8 cellular contexts compared by ENCODE assay signal in the genomic region with DNA sequence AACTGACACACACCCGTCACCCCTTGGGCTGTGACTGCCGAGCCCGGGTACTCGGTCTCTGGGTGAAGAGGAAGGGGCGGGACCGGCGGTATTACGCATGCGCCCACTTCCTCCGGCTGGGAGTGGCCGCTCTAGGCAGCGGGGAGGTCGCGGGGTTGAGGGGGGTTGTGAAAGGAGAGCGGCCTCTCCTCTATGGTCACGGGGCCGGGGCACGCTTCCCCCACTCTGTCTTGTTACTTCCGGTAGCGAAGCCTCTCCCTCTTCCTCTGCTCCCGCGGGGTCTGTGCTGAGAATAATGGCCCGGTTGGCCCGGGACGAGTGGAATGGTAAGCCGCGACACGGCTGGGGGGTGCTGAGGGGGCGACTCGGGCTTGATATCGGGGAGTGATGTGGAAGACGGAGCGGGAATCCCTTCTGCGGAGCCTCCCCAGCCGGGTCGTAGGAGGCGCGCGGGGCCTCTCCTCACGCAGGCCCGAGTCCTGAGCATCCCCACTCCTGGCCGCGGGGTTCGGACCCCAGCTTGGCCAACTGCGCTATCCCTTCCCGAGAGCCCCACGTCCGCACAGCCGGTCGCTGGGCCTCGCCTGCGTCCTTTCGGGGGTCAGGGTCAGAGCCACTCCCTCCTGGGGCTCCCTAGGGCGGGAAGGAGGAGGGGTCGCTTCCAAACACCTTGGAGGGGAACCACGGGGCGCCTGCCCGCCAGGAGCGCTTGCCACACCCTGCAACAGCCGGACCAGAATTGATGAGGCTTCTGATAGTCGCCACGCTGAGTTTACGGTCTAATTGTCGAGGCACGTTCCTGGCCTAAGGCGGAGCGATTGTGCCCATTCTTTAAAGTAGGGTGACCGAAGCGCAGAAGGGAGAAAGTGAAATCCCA. TPM values are rescaled to one million over a fixed set of nuclear protein-coding genes. Genes with fewer than 3 reads are reported as not detected.
DNase-seq lines count a peak whose midpoint lies in the region; ATAC-seq and TF ChIP-seq lines count a peak whose summit lies in the region.

A gene with protein sequence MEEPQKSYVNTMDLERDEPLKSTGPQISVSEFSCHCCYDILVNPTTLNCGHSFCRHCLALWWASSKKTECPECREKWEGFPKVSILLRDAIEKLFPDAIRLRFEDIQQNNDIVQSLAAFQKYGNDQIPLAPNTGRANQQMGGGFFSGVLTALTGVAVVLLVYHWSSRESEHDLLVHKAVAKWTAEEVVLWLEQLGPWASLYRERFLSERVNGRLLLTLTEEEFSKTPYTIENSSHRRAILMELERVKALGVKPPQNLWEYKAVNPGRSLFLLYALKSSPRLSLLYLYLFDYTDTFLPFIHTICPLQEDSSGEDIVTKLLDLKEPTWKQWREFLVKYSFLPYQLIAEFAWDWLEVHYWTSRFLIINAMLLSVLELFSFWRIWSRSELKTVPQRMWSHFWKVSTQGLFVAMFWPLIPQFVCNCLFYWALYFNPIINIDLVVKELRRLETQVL (plus strand): TSS at position 259 of the 877 bp plus-strand sequence. CDS start 11,396 bp downstream, outside the sequence.

- H3K79me2 ChIP-seq in DOHH2 (ENCODE audit: control insufficient read depth, low read length), result peaks cover 87% of the 10 kb centered on the region
- peaks cover 53% of the 10 kb centered on the region for H3K79me2 ChIP-seq in GM23338 (replicated peaks; ENCODE audit: insufficient read depth)

- H3K4me1 Mint-ChIP-seq in GM23338, result peaks cover 48% of the 10 kb centered on the region
- H3K4me1 Mint-ChIP-seq in naive thymus-derived CD4-positive, alpha-beta T cell, result peaks cover 32 to 76% (median 68%) of the 10 kb centered on the region in 7 donors
- peaks cover 27 to 59% of the 10 kb centered on the region in 2 donors for H3K4me1 Mint-ChIP-seq in stimulated activated naive B cell treated with anti-CD40 and anti-IgM and Interleukin-4, amounts not matched to agents 10 μg/mL and 1 μg/mL and 100 μg/mL, for 72 hours

- CTCF ChIA-PET in naive thymus-derived CD4-positive, alpha-beta T cell (lab: Charles Lee), result interaction anchor here (0.5 kb wide), 1 partner anchor 13 kb away, joined by 3 read pairs; no protein-coding TSS in a partner anchor

- peak within 1 kb of the TSS; percentile 99 for H3K4me3 ChIP-seq in DOHH2 (ENCODE audit: low read length)
- peak within 1 kb of the TSS; percentile 78 for H3K4me3 ChIP-seq in GM23338
- peak within 1 kb of the TSS; percentile 89 for H3K4me3 ChIP-seq in naive thymus-derived CD4-positive, alpha-beta T cell (ENCODE audit: low read length)

- H3K9me3 Mint-ChIP-seq in GM23338, result no peaks in the 10 kb centered on the region
- peaks cover 0 to 6% (median 0%) of the 10 kb centered on the region in 11 donors for H3K9me3 Mint-ChIP-seq in naive thymus-derived CD4-positive, alpha-beta T cell
- H3K9me3 Mint-ChIP-seq in stimulated activated naive B cell treated with anti-CD40 and anti-IgM and Interleukin-4, amounts not matched to agents 10 μg/mL and 1 μg/mL and 100 μg/mL, for 72 hours, result peaks cover 2 to 4% of the 10 kb centered on the region in 2 donors

- peaks cover 29% of the 10 kb centered on the region for H4K20me1 ChIP-seq in DOHH2 (ENCODE audit: control insufficient read depth, insufficient read depth, low read depth, low read length)
- peaks cover 9% of the 10 kb centered on the region for H4K20me1 ChIP-seq in GM23338 (replicated peaks; ENCODE audit: insufficient read depth)

- no peak within 1 kb of the TSS for H2AFZ ChIP-seq in GM23338

- peak within 1 kb of the TSS; percentile 99 for H3K27ac Mint-ChIP-seq in GM23338
- peak within 1 kb of the TSS; percentile 94 to 100 (median 99) for H3K27ac Mint-ChIP-seq in naive thymus-derived CD4-positive, alpha-beta T cell
- H3K27ac Mint-ChIP-seq in stimulated activated naive B cell treated with anti-CD40 and anti-IgM and Interleukin-4, amounts not matched to agents 10 μg/mL and 1 μg/mL and 100 μg/mL, for 72 hours, result peak within 1 kb of the TSS; percentile 99

- H3F3A ChIP-seq in DOHH2 (ENCODE audit: control insufficient read depth, insufficient read depth), result peaks cover 6% of the 10 kb centered on the region; the same call in 1 of the 2 replicates
- peaks cover 31% of the 10 kb centered on the region for H3F3A ChIP-seq in GM23338 (replicated peaks; ENCODE audit: low read depth)

- H3K9me3 ChIP-seq in DOHH2 (ENCODE audit: control insufficient read depth, insufficient read depth, low read length), result no peaks in the 10 kb centered on the region
- H3K9me3 ChIP-seq in naive thymus-derived CD4-positive, alpha-beta T cell (ENCODE audit: control insufficient read depth in 2 of 3, low read length in 3 of 3), result no peaks in the 10 kb centered on the region

- peaks cover 48% of the 10 kb centered on the region for H3K4me1 ChIP-seq in DOHH2 (ENCODE audit: control insufficient read depth, low read length)
- peaks cover 41% of the 10 kb centered on the region for H3K4me1 ChIP-seq in GM23338 (ENCODE audit: insufficient read depth)
- H3K4me1 ChIP-seq in naive thymus-derived CD4-positive, alpha-beta T cell (ENCODE audit: control insufficient read depth in 2 of 2, insufficient read depth in 2 of 2, low read length in 2 of 2), result peaks cover 38 to 45% of the 10 kb centered on the region in 2 donors

- H3K9me2 ChIP-seq in DOHH2 (replicated peaks; ENCODE audit: control insufficient read depth, low read length) (no peaks in the 10 kb centered on the region), GM23338 (ENCODE audit: insufficient read depth) (no peaks in the 10 kb centered on the region)

- POLR2A ChIA-PET in naive thymus-derived CD4-positive, alpha-beta T cell (lab: Charles Lee), result interaction anchor here (0.6 to 1.0 kb wide), 3 partner anchors 119 to 347 kb away, joined by 3 to 4 read pairs (median 3); no protein-coding TSS in a partner anchor

- DNase-seq in GM23338 (ENCODE audit: low spot score), result peak; percentile 98
- peak; percentile 97 for DNase-seq in LHCN-M2 (ENCODE audit: low read depth)
- DNase-seq in RPMI8226, result peak; percentile 99
- DNase-seq in activated T-helper 1 cell treated with anti-CD3 and anti-CD28 coated beads, Interleukin-2, amount 50 U/mL, for 16 hours (ENCODE audit: low read depth in 1 of 2, low spot score in 1 of 2), result peak; percentile 99
- peak; percentile 97 for DNase-seq in fibroblast of gingiva (ENCODE audit: low read depth)
- DNase-seq in naive thymus-derived CD4-positive, alpha-beta T cell, result peak; percentile 95 to 99 (median 99)
- peak; percentile 99 for DNase-seq in stimulated activated naive B cell treated with anti-CD40 and anti-IgM and Interleukin-4, amounts not matched to agents 10 μg/mL and 1 μg/mL and 100 μg/mL, for 72 hours

- peaks cover 60% of the 10 kb centered on the region for H3K36me3 ChIP-seq in DOHH2 (ENCODE audit: control insufficient read depth, low read length)
- H3K36me3 ChIP-seq in GM23338 (ENCODE audit: insufficient read depth), result peaks cover 3% of the 10 kb centered on the region; the same call in 1 of the 2 replicates
- H3K36me3 ChIP-seq in naive thymus-derived CD4-positive, alpha-beta T cell (ENCODE audit: control insufficient read depth in 2 of 3, insufficient read depth in 3 of 3, low read length in 3 of 3), result peaks cover 0 to 6% (median 0%) of the 10 kb centered on the region in 3 experiments

- intact Hi-C loops in naive thymus-derived CD4-positive, alpha-beta T cell (cut with micrococcal nuclease), result loop anchor here (1.0 to 10.0 kb wide), 8 partner anchors 324 to 1332 kb away; a partner anchor contains a TSS

- H3K4me2 ChIP-seq in DOHH2 (ENCODE audit: low read length) (peak within 1 kb of the TSS; percentile 93), GM23338 (peak within 1 kb of the TSS; percentile 90)

- peak within 1 kb of the TSS; percentile 99 for H3K4me3 Mint-ChIP-seq in GM23338
- H3K4me3 Mint-ChIP-seq in naive thymus-derived CD4-positive, alpha-beta T cell, result peak within 1 kb of the TSS; percentile 92 to 100 (median 100)
- H3K4me3 Mint-ChIP-seq in stimulated activated naive B cell treated with anti-CD40 and anti-IgM and Interleukin-4, amounts not matched to agents 10 μg/mL and 1 μg/mL and 100 μg/mL, for 72 hours, result peak within 1 kb of the TSS; percentile 89 to 100

- ATAC-seq in GM23338, result peak; percentile 74
- peak; percentile 85 for ATAC-seq in naive thymus-derived CD4-positive, alpha-beta T cell
- ATAC-seq in stimulated activated naive B cell treated with anti-CD40 and anti-IgM and Interleukin-4, amounts not matched to agents 10 μg/mL and 1 μg/mL and 100 μg/mL, for 72 hours (replicated peaks), result peak; percentile 86

- H3K27ac ChIP-seq in DOHH2 (ENCODE audit: low read depth, low read length) (peak within 1 kb of the TSS; percentile 79), GM23338 (ENCODE audit: low read depth) (peak within 1 kb of the TSS; percentile 94)
- H3K27ac ChIP-seq in naive thymus-derived CD4-positive, alpha-beta T cell (ENCODE audit: low read depth, low read length), result peak within 1 kb of the TSS; percentile 93

- peaks cover 32% of the 10 kb centered on the region for H3K36me3 Mint-ChIP-seq in GM23338 (ENCODE audit: low read depth)
- peaks cover 0 to 8% (median 0%) of the 10 kb centered on the region in 5 donors for H3K36me3 Mint-ChIP-seq in naive thymus-derived CD4-positive, alpha-beta T cell
- H3K36me3 Mint-ChIP-seq in stimulated activated naive B cell treated with anti-CD40 and anti-IgM and Interleukin-4, amounts not matched to agents 10 μg/mL and 1 μg/mL and 100 μg/mL, for 72 hours, result peaks cover 13 to 25% of the 10 kb centered on the region in 2 donors

- H3K27me3 Mint-ChIP-seq in GM23338 (ENCODE audit: insufficient read depth, low read depth, poor library complexity), result peaks cover 6% of the 10 kb centered on the region
- no peaks in the 10 kb centered on the region for H3K27me3 Mint-ChIP-seq in naive thymus-derived CD4-positive, alpha-beta T cell
- no peaks in the 10 kb centered on the region for H3K27me3 Mint-ChIP-seq in stimulated activated naive B cell treated with anti-CD40 and anti-IgM and Interleukin-4, amounts not matched to agents 10 μg/mL and 1 μg/mL and 100 μg/mL, for 72 hours

- TF ChIP-seq CTCF in DOHH2 (IDR thresholded peaks at IDR 0.05; ENCODE audit: low read depth, low read length, poor library complexity, severe bottlenecking) (no peak), GM23338 (conservative IDR thresholded peaks at IDR 0.05; ENCODE audit: low read depth in 2 of 2) (no peak)

- H3K27me3 ChIP-seq in DOHH2 (ENCODE audit: control insufficient read depth, low read length) (no peaks in the 10 kb centered on the region), GM23338 (ENCODE audit: insufficient read depth) (no peaks in the 10 kb centered on the region)
- no peaks in the 10 kb centered on the region for H3K27me3 ChIP-seq in naive thymus-derived CD4-positive, alpha-beta T cell (ENCODE audit: control insufficient read depth in 2 of 2, insufficient read depth in 2 of 2, low read length in 2 of 2)

TF ChIP-seq in GM23338, 12 proteins besides CTCF, POLR2A, EP300 and RAD21 (continues in another document):
- TF ChIP-seq POLR2AphosphoS5 (IDR thresholded peaks at IDR 0.05; ENCODE audit: low read depth), result peak; percentile 97
- TF ChIP-seq CREB1 (CRISPR knock-in tag; IDR thresholded peaks at IDR 0.05; ENCODE audit: low read depth), result peak; percentile 66
- TF ChIP-seq EZH2 (IDR thresholded peaks at IDR 0.05; ENCODE audit: low read depth, unreplicated experiment), result no peak

RNA-seq across cellular contexts. Expression of the gene that starts here (rescaled TPM):
- 82.5 and 126 TPM in 2 replicates for total RNA-seq in GM23338 (2014; rRNA removed; shearing (Covaris generic))
- polyA plus RNA-seq in GM23338 (2016; fragmentation: Nextera tagmentation; extraction: Ambion mirVana), result 54.3 and 54.4 TPM in 2 replicates
- total RNA-seq in LHCN-M2 (2014; rRNA removed), result 61.4 and 63.5 TPM in 2 replicates
- 43.4 TPM for polyA plus RNA-seq in LHCN-M2 (2012)
- total RNA-seq in naive thymus-derived CD4-positive, alpha-beta T cell, result 10 to 100 TPM; 43.9 to 82.0 (median 66.0) TPM
- 10 to 100 TPM; 36.3 to 51.0 TPM for polyA plus RNA-seq in naive thymus-derived CD4-positive, alpha-beta T cell

Comparison
In these comparisons a context has a peak if more than half of its experiments do, and no peak if none do; other contexts are left out.
1. Peak in every context shown above with its lines: DNase-seq, ATAC-seq, H3K4me3 ChIP-seq and H3K27ac ChIP-seq.